25 cellular contexts compared by ENCODE assay signal in the genomic region with DNA sequence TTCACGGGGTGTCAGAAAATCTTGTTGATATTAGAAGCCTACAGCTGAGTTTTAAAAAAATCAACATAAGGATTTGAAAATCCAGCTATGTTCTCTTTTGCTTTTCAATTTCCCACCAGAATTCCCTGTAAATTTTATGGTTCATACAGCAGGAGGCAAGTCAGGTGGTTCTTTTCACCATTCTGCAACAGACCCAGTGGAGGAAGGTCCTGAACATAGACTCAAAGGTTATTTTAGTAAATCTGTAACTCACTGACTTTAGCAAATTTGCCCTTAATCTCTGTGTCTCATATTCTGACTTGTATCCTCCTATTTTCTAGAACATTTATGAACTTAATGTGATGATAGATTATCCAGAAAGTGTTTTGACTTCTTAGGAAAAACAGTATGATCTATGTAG.
"Had no signal": no experiment of that assay in that cellular context is flagged by ENCODE, and none has a peak within 500 bp of the region (broad histone marks: within the 10 kb centered on the region; RNA-seq: fewer than 3 reads in every experiment).

No MANE protein-coding gene starts in this region.

- ATAC-seq: heart right ventricle; sciatic nerve; stimulated activated memory B cell treated with anti-CD40 and anti-IgM and Interleukin-4, amounts not matched to agents 10 μg/mL and 1 μg/mL and 100 μg/mL, for 72 hours; stimulated activated naive CD8-positive, alpha-beta T cell treated with anti-CD3 and anti-CD28 coated beads, Interleukin-15, amount 100 ng/mL, for 72 hours had no signal

- H3K27ac ChIP-seq: ascending aorta, brain microvascular endothelial cell, heart right ventricle, left ventricle myocardium inferior, ovary, uterus, WERI-Rb-1 had no signal

- H3K9me3 ChIP-seq: ascending aorta, heart right ventricle, left ventricle myocardium inferior, ovary, uterus had no signal

- H3K4me1 ChIP-seq: ascending aorta, heart right ventricle, left ventricle myocardium inferior, uterus had no signal

- H3K4me3 ChIP-seq: ascending aorta, heart right ventricle, left ventricle myocardium inferior, lung, ovary, uterus had no signal

- H3K36me3 ChIP-seq: ascending aorta, brain microvascular endothelial cell, heart right ventricle, left ventricle myocardium inferior, ovary, uterus, WERI-Rb-1 had no signal

- H3K27me3 ChIP-seq: ascending aorta, brain microvascular endothelial cell, heart right ventricle, ovary, uterus had no signal

- DNase-seq: activated CD4-positive, alpha-beta T cell treated with anti-CD3 and anti-CD28 coated beads for 48 hours; activated CD4-positive, alpha-beta T cell treated with anti-CD3 and anti-CD28 coated beads, Interleukin-2, amount 50 U/mL, for 48 hours; activated CD8-positive, alpha-beta memory T cell treated with anti-CD3 and anti-CD28 coated beads for 24 hours; activated effector memory CD4-positive, alpha-beta T cell treated with anti-CD3 and anti-CD28 coated beads, Interleukin-2, amount 50 U/mL, for 16 hours; activated naive CD4-positive, alpha-beta T cell treated with anti-CD3 and anti-CD28 coated beads for 36 hours; activated naive CD8-positive, alpha-beta T cell treated with anti-CD3 and anti-CD28 coated beads, Interleukin-2, amount 10 ng/mL, durations not matched to agents 7 days and 5 days; central memory CD4-positive, alpha-beta T cell; effector CD8-positive, alpha-beta T cell; heart right ventricle; left ventricle myocardium inferior; ovary; retina; small intestine; stimulated activated CD4-positive, alpha-beta T cell treated with anti-CD3 and anti-CD28 coated beads, Interleukin-1b, Interleukin-23, amount 100 ng/mL, for 48 hours; stimulated activated CD4-positive, alpha-beta T cell treated with anti-CD3 and anti-CD28 coated beads, Interleukin-4, amount 100 ng/mL, for 4 hours; stimulated activated CD8-positive, alpha-beta memory T cell treated with anti-CD3 and anti-CD28 coated beads, Interleukin-4, amount 100 ng/mL, for 48 hours; stimulated activated naive CD8-positive, alpha-beta T cell treated with anti-CD3 and anti-CD28 coated beads, Interleukin-15, amount 100 ng/mL, for 72 hours; substantia nigra; uterus; WERI-Rb-1 had no signal
